Comparison of ENCODE assay signal across 2 cellular contexts in genomic region chr12:124750149-124750656, GRCh38.
TF ChIP-seq lines count a peak whose summit lies in the region.

No MANE protein-coding gene starts in this region.

TF ChIP-seq in H1, 55 proteins besides CTCF, POLR2A, EP300 and RAD21:
- TF ChIP-seq SAP30 (IDR thresholded peaks at IDR 0.05; ENCODE audit: insufficient read depth, insufficient replicate concordance, low read length) (no peak), NRF1 (IDR thresholded peaks at IDR 0.05; ENCODE audit: low read depth, low read length) (no peak), CTBP2 (IDR thresholded peaks at IDR 0.05; ENCODE audit: borderline replicate concordance, insufficient read depth, insufficient read length, low read length) (no peak), RFX5 (IDR thresholded peaks at IDR 0.05; ENCODE audit: borderline replicate concordance, low read depth, low read length) (no peak), BACH1 (IDR thresholded peaks at IDR 0.05; ENCODE audit: low read length) (no peak), SP2 (IDR thresholded peaks at IDR 0.05; ENCODE audit: low read length) (no peak), RBBP5 (IDR thresholded peaks at IDR 0.05; ENCODE audit: borderline replicate concordance, low read depth, low read length) (no peak), ASH2L (IDR thresholded peaks at IDR 0.05; ENCODE audit: low read length) (no peak), SIN3A (conservative IDR thresholded peaks at IDR 0.05 in 1 of 2, IDR thresholded peaks at IDR 0.05 in 1 of 2; ENCODE audit: low read depth in 1 of 2, low read length in 2 of 2) (no peak), SRF (IDR thresholded peaks at IDR 0.05; ENCODE audit: low read depth, low read length) (no peak), POU5F1 (IDR thresholded peaks at IDR 0.05; ENCODE audit: low read depth, low read length) (no peak), RNF2 (IDR thresholded peaks at IDR 0.05; ENCODE audit: borderline replicate concordance, low read depth, low read length, missing control alignments, poor library complexity, severe bottlenecking) (no peak), CEBPB (IDR thresholded peaks at IDR 0.05; ENCODE audit: low read depth, low read length) (no peak), E2F6 (IDR thresholded peaks at IDR 0.05) (no peak), NANOG (IDR thresholded peaks at IDR 0.05; ENCODE audit: insufficient read depth, low read depth, low read length, poor library complexity, severe bottlenecking) (no peak), POLR2AphosphoS5 (IDR thresholded peaks at IDR 0.05; ENCODE audit: low read depth, low read length) (no peak)
- TF ChIP-seq, protein P1, sequence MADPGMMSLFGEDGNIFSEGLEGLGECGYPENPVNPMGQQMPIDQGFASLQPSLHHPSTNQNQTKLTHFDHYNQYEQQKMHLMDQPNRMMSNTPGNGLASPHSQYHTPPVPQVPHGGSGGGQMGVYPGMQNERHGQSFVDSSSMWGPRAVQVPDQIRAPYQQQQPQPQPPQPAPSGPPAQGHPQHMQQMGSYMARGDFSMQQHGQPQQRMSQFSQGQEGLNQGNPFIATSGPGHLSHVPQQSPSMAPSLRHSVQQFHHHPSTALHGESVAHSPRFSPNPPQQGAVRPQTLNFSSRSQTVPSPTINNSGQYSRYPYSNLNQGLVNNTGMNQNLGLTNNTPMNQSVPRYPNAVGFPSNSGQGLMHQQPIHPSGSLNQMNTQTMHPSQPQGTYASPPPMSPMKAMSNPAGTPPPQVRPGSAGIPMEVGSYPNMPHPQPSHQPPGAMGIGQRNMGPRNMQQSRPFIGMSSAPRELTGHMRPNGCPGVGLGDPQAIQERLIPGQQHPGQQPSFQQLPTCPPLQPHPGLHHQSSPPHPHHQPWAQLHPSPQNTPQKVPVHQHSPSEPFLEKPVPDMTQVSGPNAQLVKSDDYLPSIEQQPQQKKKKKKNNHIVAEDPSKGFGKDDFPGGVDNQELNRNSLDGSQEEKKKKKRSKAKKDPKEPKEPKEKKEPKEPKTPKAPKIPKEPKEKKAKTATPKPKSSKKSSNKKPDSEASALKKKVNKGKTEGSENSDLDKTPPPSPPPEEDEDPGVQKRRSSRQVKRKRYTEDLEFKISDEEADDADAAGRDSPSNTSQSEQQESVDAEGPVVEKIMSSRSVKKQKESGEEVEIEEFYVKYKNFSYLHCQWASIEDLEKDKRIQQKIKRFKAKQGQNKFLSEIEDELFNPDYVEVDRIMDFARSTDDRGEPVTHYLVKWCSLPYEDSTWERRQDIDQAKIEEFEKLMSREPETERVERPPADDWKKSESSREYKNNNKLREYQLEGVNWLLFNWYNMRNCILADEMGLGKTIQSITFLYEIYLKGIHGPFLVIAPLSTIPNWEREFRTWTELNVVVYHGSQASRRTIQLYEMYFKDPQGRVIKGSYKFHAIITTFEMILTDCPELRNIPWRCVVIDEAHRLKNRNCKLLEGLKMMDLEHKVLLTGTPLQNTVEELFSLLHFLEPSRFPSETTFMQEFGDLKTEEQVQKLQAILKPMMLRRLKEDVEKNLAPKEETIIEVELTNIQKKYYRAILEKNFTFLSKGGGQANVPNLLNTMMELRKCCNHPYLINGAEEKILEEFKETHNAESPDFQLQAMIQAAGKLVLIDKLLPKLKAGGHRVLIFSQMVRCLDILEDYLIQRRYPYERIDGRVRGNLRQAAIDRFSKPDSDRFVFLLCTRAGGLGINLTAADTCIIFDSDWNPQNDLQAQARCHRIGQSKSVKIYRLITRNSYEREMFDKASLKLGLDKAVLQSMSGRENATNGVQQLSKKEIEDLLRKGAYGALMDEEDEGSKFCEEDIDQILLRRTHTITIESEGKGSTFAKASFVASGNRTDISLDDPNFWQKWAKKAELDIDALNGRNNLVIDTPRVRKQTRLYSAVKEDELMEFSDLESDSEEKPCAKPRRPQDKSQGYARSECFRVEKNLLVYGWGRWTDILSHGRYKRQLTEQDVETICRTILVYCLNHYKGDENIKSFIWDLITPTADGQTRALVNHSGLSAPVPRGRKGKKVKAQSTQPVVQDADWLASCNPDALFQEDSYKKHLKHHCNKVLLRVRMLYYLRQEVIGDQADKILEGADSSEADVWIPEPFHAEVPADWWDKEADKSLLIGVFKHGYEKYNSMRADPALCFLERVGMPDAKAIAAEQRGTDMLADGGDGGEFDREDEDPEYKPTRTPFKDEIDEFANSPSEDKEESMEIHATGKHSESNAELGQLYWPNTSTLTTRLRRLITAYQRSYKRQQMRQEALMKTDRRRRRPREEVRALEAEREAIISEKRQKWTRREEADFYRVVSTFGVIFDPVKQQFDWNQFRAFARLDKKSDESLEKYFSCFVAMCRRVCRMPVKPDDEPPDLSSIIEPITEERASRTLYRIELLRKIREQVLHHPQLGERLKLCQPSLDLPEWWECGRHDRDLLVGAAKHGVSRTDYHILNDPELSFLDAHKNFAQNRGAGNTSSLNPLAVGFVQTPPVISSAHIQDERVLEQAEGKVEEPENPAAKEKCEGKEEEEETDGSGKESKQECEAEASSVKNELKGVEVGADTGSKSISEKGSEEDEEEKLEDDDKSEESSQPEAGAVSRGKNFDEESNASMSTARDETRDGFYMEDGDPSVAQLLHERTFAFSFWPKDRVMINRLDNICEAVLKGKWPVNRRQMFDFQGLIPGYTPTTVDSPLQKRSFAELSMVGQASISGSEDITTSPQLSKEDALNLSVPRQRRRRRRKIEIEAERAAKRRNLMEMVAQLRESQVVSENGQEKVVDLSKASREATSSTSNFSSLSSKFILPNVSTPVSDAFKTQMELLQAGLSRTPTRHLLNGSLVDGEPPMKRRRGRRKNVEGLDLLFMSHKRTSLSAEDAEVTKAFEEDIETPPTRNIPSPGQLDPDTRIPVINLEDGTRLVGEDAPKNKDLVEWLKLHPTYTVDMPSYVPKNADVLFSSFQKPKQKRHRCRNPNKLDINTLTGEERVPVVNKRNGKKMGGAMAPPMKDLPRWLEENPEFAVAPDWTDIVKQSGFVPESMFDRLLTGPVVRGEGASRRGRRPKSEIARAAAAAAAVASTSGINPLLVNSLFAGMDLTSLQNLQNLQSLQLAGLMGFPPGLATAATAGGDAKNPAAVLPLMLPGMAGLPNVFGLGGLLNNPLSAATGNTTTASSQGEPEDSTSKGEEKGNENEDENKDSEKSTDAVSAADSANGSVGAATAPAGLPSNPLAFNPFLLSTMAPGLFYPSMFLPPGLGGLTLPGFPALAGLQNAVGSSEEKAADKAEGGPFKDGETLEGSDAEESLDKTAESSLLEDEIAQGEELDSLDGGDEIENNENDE (IDR thresholded peaks at IDR 0.05; ENCODE audit: insufficient replicate concordance, low read length) = no peak
TF ChIP-seq in H1: peak in this region for 0.

TF ChIP-seq in SK-N-SH, 30 proteins besides CTCF, POLR2A, EP300 and RAD21:
- TF ChIP-seq TEAD4 (IDR thresholded peaks at IDR 0.05; ENCODE audit: borderline replicate concordance, insufficient read depth) = no peak
- TF ChIP-seq POLR2AphosphoS5 (IDR thresholded peaks at IDR 0.05; ENCODE audit: low read depth, low read length) = no peak
- TF ChIP-seq, protein P2, sequence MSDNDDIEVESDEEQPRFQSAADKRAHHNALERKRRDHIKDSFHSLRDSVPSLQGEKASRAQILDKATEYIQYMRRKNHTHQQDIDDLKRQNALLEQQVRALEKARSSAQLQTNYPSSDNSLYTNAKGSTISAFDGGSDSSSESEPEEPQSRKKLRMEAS (IDR thresholded peaks at IDR 0.05; ENCODE audit: low read depth) = no peak
- no peak for TF ChIP-seq GATA2 (CRISPR knock-in tag; IDR thresholded peaks at IDR 0.05)
- no peak for TF ChIP-seq USF2 (IDR thresholded peaks at IDR 0.05; ENCODE audit: borderline replicate concordance, low read depth, low read length)
- TF ChIP-seq MXI1 (IDR thresholded peaks at IDR 0.05; ENCODE audit: low read depth, low read length) = no peak
- TF ChIP-seq ELF1 (IDR thresholded peaks at IDR 0.05) = no peak
- TF ChIP-seq SIN3A (IDR thresholded peaks at IDR 0.05; ENCODE audit: borderline replicate concordance, low read depth, low read length) = no peak
- no peak for TF ChIP-seq FOXJ3 (CRISPR knock-in tag; IDR thresholded peaks at IDR 0.05)
- TF ChIP-seq FOXM1 (IDR thresholded peaks at IDR 0.05; ENCODE audit: low read depth) = no peak
- TF ChIP-seq USF1 (IDR thresholded peaks at IDR 0.05; ENCODE audit: borderline replicate concordance, low read depth) = no peak
- no peak for TF ChIP-seq PBX3 (IDR thresholded peaks at IDR 0.05)
- TF ChIP-seq RXRA (IDR thresholded peaks at IDR 0.05; ENCODE audit: borderline replicate concordance, low read depth) = no peak
- no peak for TF ChIP-seq YY1 (IDR thresholded peaks at IDR 0.05; ENCODE audit: low read depth)
- TF ChIP-seq GABPA (IDR thresholded peaks at IDR 0.05; ENCODE audit: low read depth) = no peak
- no peak for TF ChIP-seq RCOR1 (IDR thresholded peaks at IDR 0.05; ENCODE audit: low read length)
- no peak for TF ChIP-seq IRF3 (IDR thresholded peaks at IDR 0.05; ENCODE audit: low read depth, low read length)
